ENCODE assay signal across 1 cellular context in genomic region chr17:42163113-42163512, GRCh38.
TF ChIP-seq lines count a peak whose summit lies in the region.

No MANE protein-coding gene starts in this region.

TF ChIP-seq in GM12878, 131 proteins besides CTCF, POLR2A, EP300 and RAD21:
- no peak for TF ChIP-seq CBX5 (IDR thresholded peaks at IDR 0.05; ENCODE audit: low read depth)
- TF ChIP-seq CHD4 (IDR thresholded peaks at IDR 0.05) = no peak
- no peak for TF ChIP-seq MEF2A (IDR thresholded peaks at IDR 0.05; ENCODE audit: insufficient read depth, low read depth, low read length)
- no peak for TF ChIP-seq MAX (IDR thresholded peaks at IDR 0.05; ENCODE audit: low read depth, low read length)
- no peak for TF ChIP-seq PAX8 (IDR thresholded peaks at IDR 0.05)
- no peak for TF ChIP-seq E2F4 (IDR thresholded peaks at IDR 0.05; ENCODE audit: low read depth, low read length)
- TF ChIP-seq SIN3A (IDR thresholded peaks at IDR 0.05; ENCODE audit: low read depth, low read length) = no peak
- TF ChIP-seq HCFC1 (IDR thresholded peaks at IDR 0.05; ENCODE audit: low read length) = no peak
- TF ChIP-seq PRDM15 (CRISPR knock-in tag; IDR thresholded peaks at IDR 0.05) = no peak
